ENCODE assay signal across 19 cellular contexts in the genomic region with DNA sequence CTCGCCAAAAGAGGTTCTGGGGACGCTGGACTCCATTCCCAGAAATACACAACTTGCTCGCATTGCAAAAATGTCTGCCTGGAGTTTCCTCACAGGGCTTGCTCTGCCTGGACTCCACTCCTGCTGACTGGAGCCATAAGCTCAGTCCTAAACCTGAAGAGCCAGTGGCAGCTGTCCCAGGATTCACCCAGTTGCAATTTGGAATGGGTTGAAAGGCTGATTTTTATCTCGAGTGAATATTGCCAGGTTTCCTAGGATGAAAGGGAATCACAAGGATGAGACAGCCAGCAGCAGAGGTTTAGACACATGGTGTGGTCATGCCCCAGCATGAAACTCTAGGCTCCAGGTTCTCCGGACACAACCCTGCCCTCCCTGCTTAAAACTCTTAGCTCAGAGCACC.
DNase-seq lines count a peak whose midpoint lies in the region; ATAC-seq and TF ChIP-seq lines count a peak whose summit lies in the region.
"Had no signal": no experiment of that assay in that cellular context is flagged by ENCODE, and none has a peak within 500 bp of the region (broad histone marks: within the 10 kb centered on the region; RNA-seq: fewer than 3 reads in every experiment).

No MANE protein-coding gene starts in this region.

- peaks cover 6% of the 10 kb centered on the region for H3K4me1 Mint-ChIP-seq in neural progenitor cell
- H3K4me1 Mint-ChIP-seq: CD4-positive, CD25-positive, alpha-beta regulatory T cell had no signal

- H3K36me3 ChIP-seq in esophagus (ENCODE audit: control insufficient read depth in 2 of 2, insufficient read depth in 2 of 2, low read length in 1 of 2): no peaks in the 10 kb centered on the region
- H3K36me3 ChIP-seq in neural progenitor cell: no peaks in the 10 kb centered on the region
- H3K36me3 ChIP-seq in uterus: no peaks in the 10 kb centered on the region
- no peaks in the 10 kb centered on the region for H3K36me3 ChIP-seq in BE2C

- H3K27me3 ChIP-seq in esophagus (ENCODE audit: control insufficient read depth in 1 of 2, insufficient read depth in 2 of 2, low read length in 2 of 2) (no peaks in the 10 kb centered on the region), neural progenitor cell (no peaks in the 10 kb centered on the region), uterus (no peaks in the 10 kb centered on the region), BE2C (no peaks in the 10 kb centered on the region)

- 35 to 50% methylated on average over 5 of the region's 5 CpGs for WGBS in esophagus, 2 donors

- no peaks in the 10 kb centered on the region for H3K79me2 ChIP-seq in neural progenitor cell (ENCODE audit: low read depth)

- H2AFZ ChIP-seq in neural progenitor cell (replicated peaks): peak overlapping the region; percentile 9

- no peak overlapping the region for H3K4me2 ChIP-seq in neural progenitor cell
- H3K4me2 ChIP-seq: GM23338 had no signal

- intact Hi-C loops in uterus (cut with DNase I; ENCODE audit: low total_unique reads): no loop called here

- H3K27me3 Mint-ChIP-seq in neural progenitor cell (ENCODE audit: insufficient read depth, low read depth): peaks cover 10% of the 10 kb centered on the region

- H3K4me3 Mint-ChIP-seq in neural progenitor cell: no peak overlapping the region
- H3K4me3 Mint-ChIP-seq: CD4-positive, CD25-positive, alpha-beta regulatory T cell; GM23338 had no signal

- H3K9me3 Mint-ChIP-seq in neural progenitor cell: no peaks in the 10 kb centered on the region
- H3K9me3 Mint-ChIP-seq: CD4-positive, CD25-positive, alpha-beta regulatory T cell; GM23338 had no signal

- DNase-seq in M059J (ENCODE audit: low read depth) (peak; percentile 40), neural progenitor cell (ENCODE audit: low spot score) (no peak), uterus (peak in 1 of 2 donors; percentile 55), BE2C (no peak)
- no peak for DNase-seq in activated CD4-positive, CD25-positive, alpha-beta regulatory T cell (lab: John Stamatoyannopoulos, UW)
- DNase-seq: Caco-2; CD4-positive, CD25-positive, alpha-beta regulatory T cell; KBM-7; NCI-H1092; NCI-H1694; NCI-H2107; NCI-H2227 treated with DMSO at 0.1 percent for 48 hours; NCI-H524; Right ventricle myocardium superior had no signal

- TF ChIP-seq CTCF in neural progenitor cell (IDR thresholded peaks at IDR 0.05) (no peak), uterus (IDR thresholded peaks at IDR 0.05) (no peak), BE2C (IDR thresholded peaks at IDR 0.05; ENCODE audit: low read depth, low read length) (no peak)

- no peak overlapping the region for H3K9ac ChIP-seq in neural progenitor cell

- no peaks in the 10 kb centered on the region for H3F3A ChIP-seq in neural progenitor cell (ENCODE audit: low read depth)

- no peaks in the 10 kb centered on the region for H3K9me3 ChIP-seq in esophagus (ENCODE audit: control insufficient read depth in 2 of 2, insufficient read depth in 1 of 2, low read depth in 1 of 2, low read length in 1 of 2)
- H3K9me3 ChIP-seq in neural progenitor cell (ENCODE audit: low read depth): no peaks in the 10 kb centered on the region
- no peaks in the 10 kb centered on the region for H3K9me3 ChIP-seq in uterus
- no peaks in the 10 kb centered on the region for H3K9me3 ChIP-seq in BE2C

- no peaks in the 10 kb centered on the region for H3K36me3 Mint-ChIP-seq in neural progenitor cell
- H3K36me3 Mint-ChIP-seq: CD4-positive, CD25-positive, alpha-beta regulatory T cell had no signal

- H3K4me3 ChIP-seq in esophagus (ENCODE audit: low read depth in 1 of 2, low read length in 2 of 2) (no peak overlapping the region), neural progenitor cell (no peak overlapping the region), uterus (no peak overlapping the region), BE2C (ENCODE audit: low read depth, low read length) (no peak overlapping the region)
- H3K4me3 ChIP-seq: GM23338, SK-N-MC had no signal

- H3K27ac ChIP-seq in esophagus (ENCODE audit: low read depth in 2 of 2, low read length in 1 of 2): peak overlapping the region; percentile 6 to 60
- no peak overlapping the region for H3K27ac ChIP-seq in neural progenitor cell
- H3K27ac ChIP-seq in uterus: peak overlapping the region; percentile 33 to 46
- H3K27ac ChIP-seq: SK-N-MC had no signal

- TF ChIP-seq POLR2A in uterus (IDR thresholded peaks at IDR 0.05): no peak

- ATAC-seq in GM21447 (IDR thresholded peaks at IDR 0.05; ENCODE audit: unreplicated experiment): no peak
- ATAC-seq: GM23338, HCT116 had no signal

- H4K20me1 ChIP-seq in neural progenitor cell (ENCODE audit: low read depth): no peaks in the 10 kb centered on the region

- no peak overlapping the region for H3K27ac Mint-ChIP-seq in neural progenitor cell
- H3K27ac Mint-ChIP-seq: CD4-positive, CD25-positive, alpha-beta regulatory T cell; GM23338 had no signal

- H3K4me1 ChIP-seq in esophagus (ENCODE audit: control insufficient read depth in 2 of 2, insufficient read depth in 2 of 2, low read length in 1 of 2) (peaks cover 6 to 12% of the 10 kb centered on the region in 2 donors), neural progenitor cell (no peaks in the 10 kb centered on the region), uterus (peaks cover 5 to 7% of the 10 kb centered on the region in 2 donors), BE2C (no peaks in the 10 kb centered on the region)
